In the genomic region with DNA sequence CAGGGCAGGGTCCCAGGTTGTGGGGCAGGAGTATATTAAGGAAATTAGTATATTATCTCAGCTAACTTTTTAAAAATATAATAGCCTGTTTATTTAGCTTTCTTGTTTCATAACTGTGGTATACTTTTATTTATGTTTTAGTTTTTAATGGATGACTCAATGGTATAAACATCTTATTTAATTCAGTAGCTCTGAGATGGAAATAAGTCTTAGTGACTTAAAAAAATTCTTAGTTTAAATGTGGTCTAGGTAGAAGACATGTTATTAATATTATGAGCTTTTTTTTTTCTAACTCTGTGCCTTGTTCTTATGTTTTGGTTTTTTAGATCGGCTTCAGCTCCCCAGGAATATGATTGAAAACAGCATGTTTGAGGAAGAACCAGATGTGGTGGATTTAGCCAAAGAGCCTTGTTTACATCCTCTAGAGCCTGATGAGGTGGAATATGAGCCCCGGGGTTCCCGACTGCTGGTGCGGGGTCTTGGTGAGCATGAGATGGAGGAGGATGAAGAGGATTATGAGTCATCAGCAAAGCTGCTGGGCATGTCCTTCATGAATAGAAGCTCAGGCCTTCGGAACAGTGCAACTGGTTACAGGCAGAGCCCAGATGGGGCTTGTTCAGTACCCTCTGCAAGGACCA, we compare ENCODE assay signal across 15 cellular contexts. TPM values are rescaled to one million over a fixed set of nuclear protein-coding genes. Genes with fewer than 3 reads are reported as not detected.
A peak's percentile ranks its signal among the peaks of the same experiment; 100 is the strongest.
DNase-seq lines count a peak whose midpoint lies in the region; ATAC-seq and TF ChIP-seq lines count a peak whose summit lies in the region.
"Had no signal": no experiment of that assay in that cellular context is flagged by ENCODE, and none has a peak within 500 bp of the region (broad histone marks: within the 10 kb centered on the region; RNA-seq: fewer than 3 reads in every experiment).

No MANE protein-coding gene starts in this region.

- H3K36me3 ChIP-seq in DND-41 (ENCODE audit: insufficient read depth, low read length) = peaks cover 38% of the 10 kb centered on the region

- 0 out of 2 replicates have a peak overlapping the region, but pooled peaks have one; percentile 11 for H3K27ac ChIP-seq in DND-41 (ENCODE audit: low read length)
- no peak overlapping the region for H3K27ac ChIP-seq in right cardiac atrium (ENCODE audit: low read length)

- H3K27ac Mint-ChIP-seq in osteocyte (ENCODE audit: unreplicated experiment) = peak overlapping the region; percentile 46

- H3K4me2 ChIP-seq in DND-41 (ENCODE audit: insufficient read depth, low read length) = no peak overlapping the region

- H3K9me3 ChIP-seq in DND-41 (ENCODE audit: insufficient read depth, low read length, severe bottlenecking) (no peaks in the 10 kb centered on the region), right cardiac atrium (ENCODE audit: control insufficient read depth, low read length) (no peaks in the 10 kb centered on the region)
- H3K9me3 ChIP-seq: stomach had no signal

- no peaks in the 10 kb centered on the region for H3K9me3 Mint-ChIP-seq in osteocyte (ENCODE audit: unreplicated experiment)

- intact Hi-C loops in right cardiac atrium (cut with DNase I) = loop anchor here in 1 of 4 donors (5.0 kb wide), 1 partner anchor 42 kb away; the partner anchor contains the start of gene LNPEP

- peaks cover 50% of the 10 kb centered on the region for H3K4me1 Mint-ChIP-seq in osteocyte (ENCODE audit: unreplicated experiment)

- ATAC-seq in DND-41 (ENCODE audit: insufficient read depth, low read depth) = no peak
- no peak for ATAC-seq in GM19023 (IDR thresholded peaks at IDR 0.05; ENCODE audit: unreplicated experiment)
- no peak for ATAC-seq in right cardiac atrium

- no peak for TF ChIP-seq CTCF in DND-41 (IDR thresholded peaks at IDR 0.05; ENCODE audit: borderline replicate concordance, extremely low read depth, low read length, poor library complexity, severe bottlenecking)
- TF ChIP-seq CTCF in choroid plexus epithelial cell (conservative IDR thresholded peaks at IDR 0.05; ENCODE audit: low read depth, low read length) = no peak
- TF ChIP-seq CTCF in osteocyte (IDR thresholded peaks at IDR 0.05) = no peak

- H3K27me3 Mint-ChIP-seq in osteocyte (ENCODE audit: unreplicated experiment) = no peaks in the 10 kb centered on the region

- DNase-seq in DND-41 (no peak), M059J (ENCODE audit: low read depth) (peak; percentile 70), choroid plexus epithelial cell (ENCODE audit: low read depth) (peak; percentile 75), osteocyte (ENCODE audit: extremely low spot score, unreplicated experiment) (no peak), right cardiac atrium (no peak)
- DNase-seq in stimulated activated CD4-positive, alpha-beta T cell treated with anti-CD3 and anti-CD28 coated beads, Interleukin-2, amount 100 ng/mL, for 48 hours = no peak
- DNase-seq: activated CD4-positive, alpha-beta T cell treated with anti-CD3 and anti-CD28 coated beads, Interleukin-2, amount 50 U/mL, for 48 hours; activated gamma-delta T cell; caudate nucleus; NCI-H2081 treated with DMSO at 0.1 percent for 48 hours; NCI-H774; nucleus accumbens; stomach had no signal

- no peak overlapping the region for H3K4me3 ChIP-seq in DND-41 (ENCODE audit: low read depth in 1 of 2, low read length in 2 of 2)
- no peak overlapping the region for H3K4me3 ChIP-seq in choroid plexus epithelial cell (ENCODE audit: low read depth, low read length)
- no peak overlapping the region for H3K4me3 ChIP-seq in right cardiac atrium (ENCODE audit: low read length)
- H3K4me3 ChIP-seq: skin epidermis, stomach had no signal

- H3K36me3 Mint-ChIP-seq in osteocyte (ENCODE audit: unreplicated experiment) = peaks cover 33% of the 10 kb centered on the region

- no peak overlapping the region for H3K9ac ChIP-seq in DND-41 (ENCODE audit: low read depth, low read length)

- 98% methylated on average over 5 of the region's 5 CpGs for WGBS in right cardiac atrium

- H3K27me3 ChIP-seq in DND-41 (ENCODE audit: insufficient read depth, low read length, poor library complexity) = no peaks in the 10 kb centered on the region
- no peaks in the 10 kb centered on the region for H3K27me3 ChIP-seq in right cardiac atrium (ENCODE audit: control insufficient read depth, insufficient read depth)
- H3K27me3 ChIP-seq: stomach had no signal

- no peak overlapping the region for H3K4me3 Mint-ChIP-seq in osteocyte (ENCODE audit: unreplicated experiment)

- no peak overlapping the region for H2AFZ ChIP-seq in DND-41 (ENCODE audit: low read depth, low read length)

- peaks cover 79% of the 10 kb centered on the region for H3K79me2 ChIP-seq in DND-41 (ENCODE audit: insufficient read depth, low read length)

- peaks cover 4% of the 10 kb centered on the region for H3K4me1 ChIP-seq in DND-41 (ENCODE audit: insufficient read depth, low read length)
- peaks cover 3% of the 10 kb centered on the region for H3K4me1 ChIP-seq in right cardiac atrium (ENCODE audit: control insufficient read depth, insufficient read depth, low read length)

- H4K20me1 ChIP-seq in DND-41 (ENCODE audit: insufficient read depth, low read length) = peaks cover 12% of the 10 kb centered on the region; the same call in 1 of the 2 replicates

RNA-seq across cellular contexts. Expression of gene LNPEP, which starts 43.1 kb away (rescaled TPM):
- 22.8 and 37.6 TPM in 2 replicates for total RNA-seq in M059J (2014; rRNA removed; shearing (Covaris generic))
- total RNA-seq in osteocyte (40.8 and 44.1 TPM in 2 replicates), right cardiac atrium (10 to 100 TPM; 56.5 to 70.1 (median 63.6) TPM)
- polyA plus RNA-seq in right cardiac atrium = 15.7 TPM

Comparison
In these comparisons a context has a peak if more than half of its experiments do, and no peak if none do; other contexts are left out.
1. DNase-seq: peak in M059J (single experiment) and choroid plexus epithelial cell (single experiment); none in DND-41 (single experiment), osteocyte (single experiment), stimulated activated CD4-positive, alpha-beta T cell treated with anti-CD3 and anti-CD28 coated beads, Interleukin-2, amount 100 ng/mL, for 48 hours (0 of 2) and right cardiac atrium (0 of 3).